Comparison of ENCODE assay signal across 10 cellular contexts in genomic region chr17:28967240-28968135, GRCh38. TPM values are rescaled to one million over a fixed set of nuclear protein-coding genes. Genes with fewer than 3 reads are reported as not detected.
DNase-seq lines count a peak whose midpoint lies in the region; ATAC-seq and TF ChIP-seq lines count a peak whose summit lies in the region.
"Had no signal": no experiment of that assay in that cellular context is flagged by ENCODE, and none has a peak within 500 bp of the region (broad histone marks: within the 10 kb centered on the region; RNA-seq: fewer than 3 reads in every experiment).

No MANE protein-coding gene starts in this region.

- H3K9me3 Mint-ChIP-seq in activated B cell treated with CpG ODN at 0.5 μM for 24 hours (no peaks in the 10 kb centered on the region), nephron progenitor cell (no peaks in the 10 kb centered on the region)
- no peaks in the 10 kb centered on the region for H3K9me3 Mint-ChIP-seq in activated T-helper 2 cell treated with anti-CD3 and anti-CD28 coated beads, Interferon-gamma antibody, Interleukin-2, Interleukin-4, amounts not matched to agents 10 μg/mL and 5 μg/mL and 100 μg/mL, durations not matched to agents 14 hours and 24 hours and 36 hours
- H3K9me3 Mint-ChIP-seq: activated T-cell treated with anti-CD3 and anti-CD28 coated beads, Interleukin-2, amount 50 U/mL, for 4 hours had no signal

- TF ChIP-seq CTCF in NB4 (IDR thresholded peaks at IDR 0.05; ENCODE audit: low read depth, low read length) (no peak), activated B cell treated with CpG ODN at 0.5 μM for 24 hours (IDR thresholded peaks at IDR 0.05) (no peak), nephron progenitor cell (IDR thresholded peaks at IDR 0.05) (no peak), GM10266 (IDR thresholded peaks at IDR 0.05; ENCODE audit: control insufficient read depth, insufficient read depth, low read depth, missing control alignments) (no peak), prostate gland (IDR thresholded peaks at IDR 0.05) (no peak)

- peaks cover 8% of the 10 kb centered on the region for H3K4me1 Mint-ChIP-seq in activated B cell treated with CpG ODN at 0.5 μM for 24 hours
- H3K4me1 Mint-ChIP-seq in nephron progenitor cell = peaks cover 28% of the 10 kb centered on the region
- H3K4me1 Mint-ChIP-seq in activated T-helper 2 cell treated with anti-CD3 and anti-CD28 coated beads, Interferon-gamma antibody, Interleukin-2, Interleukin-4, amounts not matched to agents 10 μg/mL and 5 μg/mL and 100 μg/mL, durations not matched to agents 14 hours and 24 hours and 36 hours (ENCODE audit: low read depth) = no peaks in the 10 kb centered on the region

- POLR2A ChIA-PET in activated B cell treated with CpG ODN at 0.5 μM for 24 hours (lab: Charles Lee) = interaction anchor here (1.1 kb wide), 1 partner anchor 20 kb away, joined by 3 read pairs; no protein-coding TSS in a partner anchor

- H3K4me3 ChIP-seq in NB4 (ENCODE audit: low read depth, low read length) = no peak overlapping the region
- no peak overlapping the region for H3K4me3 ChIP-seq in prostate gland

- H3K36me3 ChIP-seq in prostate gland = no peaks in the 10 kb centered on the region

- TF ChIP-seq POLR2A in NB4 (IDR thresholded peaks at IDR 0.05; ENCODE audit: extremely low read depth, insufficient read length) (no peak), prostate gland (IDR thresholded peaks at IDR 0.05) (no peak)

- no peaks in the 10 kb centered on the region for H3K4me1 ChIP-seq in prostate gland (replicated peaks)

- no peaks in the 10 kb centered on the region for H3K27me3 ChIP-seq in prostate gland (replicated peaks; ENCODE audit: insufficient read depth)

- CTCF ChIA-PET in activated B cell treated with CpG ODN at 0.5 μM for 24 hours (lab: Charles Lee) = interaction anchor here (1.4 to 4.3 kb wide), 3 partner anchors 144 to 149 kb away, joined by 4 to 24 read pairs (median 5); no protein-coding TSS in a partner anchor

- no peak overlapping the region for H3K27ac ChIP-seq in prostate gland

- peaks cover 16% of the 10 kb centered on the region for H3K27me3 Mint-ChIP-seq in activated B cell treated with CpG ODN at 0.5 μM for 24 hours
- H3K27me3 Mint-ChIP-seq in nephron progenitor cell (ENCODE audit: low read depth, poor library complexity) = peaks cover 26% of the 10 kb centered on the region
- peaks cover 14% of the 10 kb centered on the region for H3K27me3 Mint-ChIP-seq in activated T-helper 2 cell treated with anti-CD3 and anti-CD28 coated beads, Interferon-gamma antibody, Interleukin-2, Interleukin-4, amounts not matched to agents 10 μg/mL and 5 μg/mL and 100 μg/mL, durations not matched to agents 14 hours and 24 hours and 36 hours (ENCODE audit: low read depth)

- ATAC-seq in activated B cell treated with CpG ODN at 0.5 μM for 24 hours (ENCODE audit: low read depth) = no peak
- no peak for ATAC-seq in GM21717 (IDR thresholded peaks at IDR 0.05; ENCODE audit: unreplicated experiment)
- ATAC-seq: activated T-cell treated with anti-CD3 and anti-CD28 coated beads, Interleukin-2, amount 50 U/mL, for 4 hours had no signal

- H3K36me3 Mint-ChIP-seq in activated B cell treated with CpG ODN at 0.5 μM for 24 hours (ENCODE audit: low read depth) (no peaks in the 10 kb centered on the region), nephron progenitor cell (ENCODE audit: low read depth) (no peaks in the 10 kb centered on the region)
- H3K36me3 Mint-ChIP-seq in activated T-helper 2 cell treated with anti-CD3 and anti-CD28 coated beads, Interferon-gamma antibody, Interleukin-2, Interleukin-4, amounts not matched to agents 10 μg/mL and 5 μg/mL and 100 μg/mL, durations not matched to agents 14 hours and 24 hours and 36 hours (ENCODE audit: low read depth) = no peaks in the 10 kb centered on the region

- H3K27ac Mint-ChIP-seq in activated B cell treated with CpG ODN at 0.5 μM for 24 hours (peak overlapping the region; percentile 68), nephron progenitor cell (no peak overlapping the region)
- no peak overlapping the region for H3K27ac Mint-ChIP-seq in activated T-helper 2 cell treated with anti-CD3 and anti-CD28 coated beads, Interferon-gamma antibody, Interleukin-2, Interleukin-4, amounts not matched to agents 10 μg/mL and 5 μg/mL and 100 μg/mL, durations not matched to agents 14 hours and 24 hours and 36 hours

- WGBS in prostate gland = 51% methylated on average over 7 of the region's 7 CpGs

- intact Hi-C loops in activated B cell treated with CpG ODN at 0.5 μM for 24 hours (cut with micrococcal nuclease) (no loop called here), prostate gland (cut with DNase I) (loop anchor here (2.0 kb wide), 1 partner anchor 145 kb away; no protein-coding TSS in a partner anchor)
- intact Hi-C loops in activated T-helper 2 cell treated with anti-CD3 and anti-CD28 coated beads, Interferon-gamma antibody, Interleukin-2, Interleukin-4, amounts not matched to agents 10 μg/mL and 5 μg/mL and 100 μg/mL, durations not matched to agents 14 hours and 24 hours and 36 hours (cut with micrococcal nuclease) = no loop called here

- H3K9me3 ChIP-seq in prostate gland = no peaks in the 10 kb centered on the region

- H3K4me3 Mint-ChIP-seq in activated B cell treated with CpG ODN at 0.5 μM for 24 hours (no peak overlapping the region), nephron progenitor cell (no peak overlapping the region)
- H3K4me3 Mint-ChIP-seq in activated T-helper 2 cell treated with anti-CD3 and anti-CD28 coated beads, Interferon-gamma antibody, Interleukin-2, Interleukin-4, amounts not matched to agents 10 μg/mL and 5 μg/mL and 100 μg/mL, durations not matched to agents 14 hours and 24 hours and 36 hours (ENCODE audit: low read depth) = no peak overlapping the region
- H3K4me3 Mint-ChIP-seq: activated T-cell treated with anti-CD3 and anti-CD28 coated beads, Interleukin-2, amount 50 U/mL, for 4 hours had no signal

- DNase-seq in EH (ENCODE audit: low read depth) = peak; percentile 41
- peak; percentile 50 for DNase-seq in NB4 (ENCODE audit: low read depth)
- DNase-seq in activated B cell treated with CpG ODN at 0.5 μM for 24 hours = no peak
- peak; percentile 32 for DNase-seq in nephron progenitor cell
- no peak for DNase-seq in GM10266 (ENCODE audit: extremely low spot score)
- DNase-seq in activated T-helper 2 cell treated with anti-CD3 and anti-CD28 coated beads, Interferon-gamma antibody, Interleukin-2, Interleukin-4, amounts not matched to agents 10 μg/mL and 5 μg/mL and 100 μg/mL, durations not matched to agents 14 hours and 24 hours and 36 hours (ENCODE audit: low spot score) = no peak
- no peak for DNase-seq in prostate gland (ENCODE audit: low spot score)
- DNase-seq: activated T-cell treated with anti-CD3 and anti-CD28 coated beads, Interleukin-2, amount 50 U/mL, for 4 hours had no signal

RNA-seq across cellular contexts. Expression of gene PHF12, which starts 16.2 kb away (rescaled TPM):
- total RNA-seq in activated B cell treated with CpG ODN at 0.5 μM for 24 hours (89.2 and 96.5 TPM in 2 replicates), prostate gland (100 to 1,000 TPM in 1 of 2 donors, 10 to 100 TPM in 1; 74.9 to 112 TPM)
- total RNA-seq in activated T-helper 2 cell treated with anti-CD3 and anti-CD28 coated beads, Interferon-gamma antibody, Interleukin-2, Interleukin-4, amounts not matched to agents 10 μg/mL and 5 μg/mL and 100 μg/mL, durations not matched to agents 14 hours and 24 hours and 36 hours = 59.5 and 62.1 TPM in 2 replicates

RNA-seq across cellular contexts. Expression of gene SEZ6, which starts 38.3 kb away (rescaled TPM):
- total RNA-seq in activated B cell treated with CpG ODN at 0.5 μM for 24 hours = not detected in 2 replicates
- not detected in 2 replicates for total RNA-seq in activated T-helper 2 cell treated with anti-CD3 and anti-CD28 coated beads, Interferon-gamma antibody, Interleukin-2, Interleukin-4, amounts not matched to agents 10 μg/mL and 5 μg/mL and 100 μg/mL, durations not matched to agents 14 hours and 24 hours and 36 hours
- total RNA-seq in prostate gland = 1 to 10 TPM in 1 of 2 donors, under 1 TPM in 1; 0.05 to 1.0 TPM
- total RNA-seq: activated T-cell treated with anti-CD3 and anti-CD28 coated beads, Interleukin-2, amount 50 U/mL, for 4 hours; M059J had no signal

Comparison
In these comparisons a context has a peak if more than half of its experiments do, and no peak if none do; other contexts are left out.
1. DNase-seq: peak in EH (single experiment), NB4 (single experiment) and nephron progenitor cell (single experiment); none in activated B cell treated with CpG ODN at 0.5 μM for 24 hours (single experiment), GM10266 (single experiment), activated T-helper 2 cell treated with anti-CD3 and anti-CD28 coated beads, Interferon-gamma antibody, Interleukin-2, Interleukin-4, amounts not matched to agents 10 μg/mL and 5 μg/mL and 100 μg/mL, durations not matched to agents 14 hours and 24 hours and 36 hours (single experiment) and prostate gland (single experiment).